ENCODE assay signal across 17 cellular contexts in the genomic region with DNA sequence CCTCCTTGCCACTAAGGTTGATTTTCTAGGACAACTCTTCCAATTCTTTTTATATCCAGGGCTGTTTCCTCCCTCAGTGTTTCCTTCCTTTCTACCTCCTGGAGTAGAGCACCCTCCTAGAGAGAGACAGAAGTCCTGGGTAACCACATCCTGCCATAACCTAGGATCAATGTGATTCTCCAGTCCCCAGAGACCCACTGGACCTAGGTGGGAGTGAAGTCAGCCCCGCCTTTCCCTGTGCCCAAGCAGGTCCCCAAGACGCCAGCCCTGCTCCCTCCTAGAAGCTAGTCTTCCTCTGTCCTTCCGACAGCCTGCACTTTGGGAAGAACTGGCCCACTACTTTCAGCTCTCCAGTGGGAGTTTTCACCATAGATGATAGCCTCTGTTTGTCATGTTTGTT.
DNase-seq lines count a peak whose midpoint lies in the region; ATAC-seq, FAIRE-seq and TF ChIP-seq lines count a peak whose summit lies in the region.
"Had no signal": no experiment of that assay in that cellular context is flagged by ENCODE, and none has a peak within 500 bp of the region (broad histone marks: within the 10 kb centered on the region; RNA-seq: fewer than 3 reads in every experiment).

No MANE protein-coding gene starts in this region.

- no peaks in the 10 kb centered on the region for H3K27me3 Mint-ChIP-seq in activated T-helper 17 cell treated with anti-CD3 and anti-CD28 coated beads, Interleukin-2, amount 50 U/mL, for 72 hours
- H3K27me3 Mint-ChIP-seq in nephron (ENCODE audit: low read depth) (no peaks in the 10 kb centered on the region), Caco-2 (ENCODE audit: insufficient read depth, unreplicated experiment) (no peaks in the 10 kb centered on the region)
- H3K27me3 Mint-ChIP-seq: CD8-positive, alpha-beta memory T cell had no signal

- H3K36me3 ChIP-seq in BLaER1: no peaks in the 10 kb centered on the region
- no peaks in the 10 kb centered on the region for H3K36me3 ChIP-seq in Caco-2 (ENCODE audit: control insufficient read depth, insufficient read depth, low read length)

- CTCF ChIA-PET in Caco-2 (lab: Charles Lee): no interaction called here

- FAIRE-seq in GM12892 (lab: Jason Lieb, UNC): peak; percentile 56
- FAIRE-seq: A549, H54 had no signal

- no TSS peak for BruUV-seq in Caco-2 (replicated peaks; lab: Mats Ljungman, UMichigan)

- peaks cover 7% of the 10 kb centered on the region for H3K9me3 Mint-ChIP-seq in activated T-helper 17 cell treated with anti-CD3 and anti-CD28 coated beads, Interleukin-2, amount 50 U/mL, for 72 hours
- H3K9me3 Mint-ChIP-seq in nephron (peaks cover 3% of the 10 kb centered on the region), Caco-2 (ENCODE audit: unreplicated experiment) (no peaks in the 10 kb centered on the region)

- H3K27ac Mint-ChIP-seq in activated T-helper 17 cell treated with anti-CD3 and anti-CD28 coated beads, Interleukin-2, amount 50 U/mL, for 72 hours: peak overlapping the region; percentile 5
- H3K27ac Mint-ChIP-seq in nephron (peak overlapping the region; percentile 19 to 91 (median 83)), Caco-2 (ENCODE audit: unreplicated experiment) (no peak overlapping the region)

- no peak for DNase-seq in GM12892 (ENCODE audit: insufficient read length)
- no peak for DNase-seq in NCI-H526 treated with DMSO at 0.1 percent for 48 hours (lab: John Stamatoyannopoulos, UW)
- no peak for DNase-seq in Caco-2
- DNase-seq in NCI-H748 (lab: John Stamatoyannopoulos, UW; ENCODE audit: unreplicated experiment): no peak
- DNase-seq: CD8-positive, alpha-beta memory T cell; DMS79; KG1; NCI-H1694 treated with DMSO at 0.1 percent for 48 hours; NCI-H510A treated with DMSO at 0.1 percent for 48 hours; SHP77; SK-N-SH had no signal

- peak overlapping the region; percentile 80 for H3K27ac ChIP-seq in BLaER1
- H3K27ac ChIP-seq: A549 had no signal

- no peak for ATAC-seq in activated T-helper 17 cell treated with anti-CD3 and anti-CD28 coated beads, Interleukin-2, amount 50 U/mL, for 72 hours (replicated peaks)
- no peak for ATAC-seq in GM21423 (IDR thresholded peaks at IDR 0.05; ENCODE audit: unreplicated experiment)
- ATAC-seq: A549 had no signal

- H3K9me3 ChIP-seq in BLaER1 (no peaks in the 10 kb centered on the region), Caco-2 (no peaks in the 10 kb centered on the region)
- H3K9me3 ChIP-seq: A549, SK-N-SH had no signal

- H3K4me1 ChIP-seq in BLaER1: peaks cover 97% of the 10 kb centered on the region
- H3K4me1 ChIP-seq in Caco-2: no peaks in the 10 kb centered on the region

- H3K9ac ChIP-seq in BLaER1: peak overlapping the region; percentile 30; the same call in 1 of the 2 replicates
- H3K9ac ChIP-seq: SK-N-SH had no signal

- POLR2A ChIA-PET in Caco-2 (lab: Charles Lee): no interaction called here

- H3K4me1 Mint-ChIP-seq in activated T-helper 17 cell treated with anti-CD3 and anti-CD28 coated beads, Interleukin-2, amount 50 U/mL, for 72 hours: peaks cover 34% of the 10 kb centered on the region
- H3K4me1 Mint-ChIP-seq in nephron (peaks cover 60% of the 10 kb centered on the region), Caco-2 (ENCODE audit: low read depth, unreplicated experiment) (no peaks in the 10 kb centered on the region)

- H3K27me3 ChIP-seq in BLaER1 (no peaks in the 10 kb centered on the region), Caco-2 (replicated peaks; ENCODE audit: control insufficient read depth, insufficient read depth, low read length) (no peaks in the 10 kb centered on the region; the same call in 1 of the 2 replicates)

- no peaks in the 10 kb centered on the region for H4K20me1 ChIP-seq in BLaER1

- intact Hi-C loops in Caco-2 (cut with micrococcal nuclease; ENCODE audit: unreplicated experiment): no loop called here

- no peak overlapping the region for H3K4me3 Mint-ChIP-seq in activated T-helper 17 cell treated with anti-CD3 and anti-CD28 coated beads, Interleukin-2, amount 50 U/mL, for 72 hours
- H3K4me3 Mint-ChIP-seq in nephron (no peak overlapping the region), Caco-2 (ENCODE audit: unreplicated experiment) (no peak overlapping the region)
- H3K4me3 Mint-ChIP-seq: CD8-positive, alpha-beta memory T cell had no signal

- no peak overlapping the region for H3K4me3 ChIP-seq in BLaER1
- H3K4me3 ChIP-seq in Caco-2 (ENCODE audit: low read depth, low read length): no peak overlapping the region
- H3K4me3 ChIP-seq: A549 had no signal

- TF ChIP-seq POLR2A in GM12892 (IDR thresholded peaks at IDR 0.05; ENCODE audit: low read depth, low read length): no peak

- H3K36me3 Mint-ChIP-seq in activated T-helper 17 cell treated with anti-CD3 and anti-CD28 coated beads, Interleukin-2, amount 50 U/mL, for 72 hours (ENCODE audit: low read depth): no peaks in the 10 kb centered on the region
- H3K36me3 Mint-ChIP-seq in nephron (ENCODE audit: low read depth) (no peaks in the 10 kb centered on the region), Caco-2 (ENCODE audit: insufficient read depth, unreplicated experiment) (no peaks in the 10 kb centered on the region)

- TF ChIP-seq CTCF in nephron (IDR thresholded peaks at IDR 0.05; ENCODE audit: unreplicated experiment in 3 of 3) (no peak), Caco-2 (IDR thresholded peaks at IDR 0.05; ENCODE audit: insufficient read depth in 1 of 2, low read depth in 1 of 2, low read length in 1 of 2, severe bottlenecking in 1 of 2, unreplicated experiment in 1 of 2) (no peak)

- H3K4me2 ChIP-seq in BLaER1: peak overlapping the region; percentile 83
- H3K4me2 ChIP-seq: A549, SK-N-SH had no signal
